ENCODE assay signal across 28 cellular contexts in the genomic region with DNA sequence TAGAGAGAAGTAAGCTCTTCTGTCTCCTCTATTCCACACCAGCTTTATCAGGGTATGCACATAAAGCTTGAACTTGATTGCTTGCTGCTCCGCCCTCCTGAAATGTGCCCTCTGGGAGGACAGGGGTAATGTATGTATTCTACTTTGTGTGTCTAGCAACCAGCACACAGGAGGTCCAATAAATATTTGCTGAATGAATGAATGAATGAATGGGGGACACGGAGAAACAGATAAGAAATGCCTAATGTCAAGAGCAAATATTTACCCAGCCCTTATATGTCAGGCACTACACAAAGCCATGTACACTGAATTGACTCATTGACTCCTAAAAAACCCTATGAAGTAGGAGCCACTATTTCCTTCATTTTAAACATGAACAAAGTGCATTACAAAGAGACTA. TPM values are rescaled to one million over a fixed set of nuclear protein-coding genes. Genes with fewer than 3 reads are reported as not detected.
DNase-seq lines count a peak whose midpoint lies in the region; ATAC-seq, FAIRE-seq and TF ChIP-seq lines count a peak whose summit lies in the region.
"Had no signal": no experiment of that assay in that cellular context is flagged by ENCODE, and none has a peak within 500 bp of the region (broad histone marks: within the 10 kb centered on the region; RNA-seq: fewer than 3 reads in every experiment).

No MANE protein-coding gene starts in this region.

- no peak for ATAC-seq in GM18520 (IDR thresholded peaks at IDR 0.05; ENCODE audit: unreplicated experiment)
- ATAC-seq: activated CD4-positive, alpha-beta T cell treated with anti-CD3 and anti-CD28 coated beads for 36 hours; activated CD8-positive, alpha-beta T cell treated with anti-CD3 and anti-CD28 coated beads, Interleukin-2, amount 10 ng/mL, durations not matched to agents 7 days and 5 days; activated naive CD4-positive, alpha-beta T cell treated with anti-CD3 and anti-CD28 coated beads, Interleukin-2, amount 50 U/mL, for 72 hours; foreskin keratinocyte; heart left ventricle had no signal

- no peak overlapping the region for H3K4me3 ChIP-seq in bronchial epithelial cell (ENCODE audit: low read depth, low read length)
- H3K4me3 ChIP-seq: BLaER1 treated with 17β-estradiol and CSF1 and Interleukin-3, amounts not matched to agents 10 nM and 100 nM; dorsolateral prefrontal cortex; esophagus squamous epithelium; heart left ventricle; sigmoid colon; stomach; vagina had no signal

- DNase-seq in COLO668 (lab: John Stamatoyannopoulos, UW; ENCODE audit: unreplicated experiment): peak; percentile 45
- peak; percentile 73 for DNase-seq in NCI-H345 (lab: John Stamatoyannopoulos, UW)
- DNase-seq in bronchial epithelial cell (ENCODE audit: low read depth): peak; percentile 6
- no peak for DNase-seq in NCI-H128 (lab: John Stamatoyannopoulos, UW; ENCODE audit: unreplicated experiment)
- DNase-seq in RCC 7860 (ENCODE audit: low spot score): no peak
- DNase-seq: activated CD4-positive, alpha-beta T cell treated with anti-CD3 and anti-CD28 coated beads for 36 hours; activated CD8-positive, alpha-beta T cell treated with anti-CD3 and anti-CD28 coated beads, Interleukin-2, amount 10 ng/mL, durations not matched to agents 7 days and 5 days; amygdala; dorsolateral prefrontal cortex; esophagus squamous epithelium; H7; heart left ventricle; Kasumi-1; NCI-H1436 treated with DMSO at 0.1 percent for 48 hours; NCI-H2171; NCI-H524 treated with DMSO at 0.1 percent for 48 hours; SIG-M5; sigmoid colon; stimulated activated CD4-positive, alpha-beta T cell treated with anti-CD3 and anti-CD28 coated beads, Interleukin-4, amount 100 ng/mL, for 1 hour; stomach had no signal

- peak overlapping the region; percentile 84 for H3K27ac ChIP-seq in 22Rv1
- H3K27ac ChIP-seq: BLaER1 treated with 17β-estradiol and CSF1 and Interleukin-3, amounts not matched to agents 10 nM and 100 nM; dorsolateral prefrontal cortex; esophagus squamous epithelium; foreskin keratinocyte; heart left ventricle; sigmoid colon; stomach; vagina had no signal

- H3K36me3 ChIP-seq in bronchial epithelial cell (ENCODE audit: control insufficient read depth, insufficient read depth, low read length): no peaks in the 10 kb centered on the region
- H3K36me3 ChIP-seq: sigmoid colon, stomach, vagina had no signal

- no peak for TF ChIP-seq CTCF in 22Rv1 (IDR thresholded peaks at IDR 0.05)
- TF ChIP-seq CTCF in bronchial epithelial cell (IDR thresholded peaks at IDR 0.05; ENCODE audit: insufficient read depth, low read length, severe bottlenecking): no peak

- H3K27me3 ChIP-seq in bronchial epithelial cell (ENCODE audit: control insufficient read depth, insufficient read depth, low read length): no peaks in the 10 kb centered on the region
- H3K27me3 ChIP-seq: esophagus squamous epithelium, sigmoid colon, stomach, vagina had no signal

- FAIRE-seq in bronchial epithelial cell (lab: Jason Lieb, UNC) (no peak), RCC 7860 (lab: Jason Lieb, UNC) (no peak)
- FAIRE-seq: endometrium, GM18507 had no signal

RNA-seq across cellular contexts. Expression of gene MSL3, which starts 2.3 kb away (rescaled TPM):
- 14.5 and 19.1 TPM in 2 replicates for total RNA-seq in bronchial epithelial cell

Comparison
In these comparisons a context has a peak if more than half of its experiments do, and no peak if none do; other contexts are left out.
1. DNase-seq: peak in COLO668 (single experiment), NCI-H345 (single experiment) and bronchial epithelial cell (single experiment); none in NCI-H128 (single experiment) and RCC 7860 (single experiment).